In genomic region chr17:78924481-78925151, GRCh38 we compare ENCODE assay signal across 9 cellular contexts. TPM values are rescaled to one million over a fixed set of nuclear protein-coding genes. Genes with fewer than 3 reads are reported as not detected.
DNase-seq lines count a peak whose midpoint lies in the region; ATAC-seq and TF ChIP-seq lines count a peak whose summit lies in the region.
"Had no signal": no experiment of that assay in that cellular context is flagged by ENCODE, and none has a peak within 500 bp of the region (broad histone marks: within the 10 kb centered on the region; RNA-seq: fewer than 3 reads in every experiment).

No MANE protein-coding gene starts in this region.

- H3K36me3 ChIP-seq in ascending aorta (no peaks in the 10 kb centered on the region), subcutaneous abdominal adipose tissue (ENCODE audit: control insufficient read depth in 5 of 5, insufficient read depth in 5 of 5, low read length in 5 of 5) (peaks cover 0 to 2% (median 0%) of the 10 kb centered on the region in 5 donors)

- H3K9ac ChIP-seq in subcutaneous abdominal adipose tissue (ENCODE audit: low read length in 5 of 5): peak overlapping the region in 4 of 5 donors; percentile 66 to 88 (median 74)

- DNase-seq in stimulated activated CD4-positive, alpha-beta T cell treated with anti-CD3 and anti-CD28 coated beads, Interleukin-15, amount 100 ng/mL, for 24 hours: peak; percentile 23
- no peak for DNase-seq in stimulated activated CD4-positive, alpha-beta T cell treated with anti-CD3 and anti-CD28 coated beads, Interleukin-2, amount 100 ng/mL, for 48 hours
- DNase-seq in ascending aorta (ENCODE audit: low spot score in 2 of 2): no peak
- DNase-seq in islet precursor cell: peak; percentile 79
- DNase-seq in activated gamma-delta T cell (lab: John Stamatoyannopoulos, UW): no peak
- no peak for DNase-seq in NAMALWA (ENCODE audit: low spot score)

- H3K27me3 ChIP-seq in ascending aorta (no peaks in the 10 kb centered on the region), subcutaneous abdominal adipose tissue (ENCODE audit: control insufficient read depth in 5 of 5, insufficient read depth in 4 of 5, low read length in 5 of 5) (no peaks in the 10 kb centered on the region)

- no peak for ATAC-seq in GM18498 (IDR thresholded peaks at IDR 0.05; ENCODE audit: unreplicated experiment)

- no peaks in the 10 kb centered on the region for H3K9me3 ChIP-seq in ascending aorta
- no peaks in the 10 kb centered on the region for H3K9me3 ChIP-seq in subcutaneous abdominal adipose tissue (ENCODE audit: control insufficient read depth in 5 of 5, low read length in 5 of 5)

- peak overlapping the region; percentile 94 to 98 for H3K4me3 ChIP-seq in ascending aorta
- H3K4me3 ChIP-seq in subcutaneous abdominal adipose tissue (ENCODE audit: low read depth in 1 of 5, low read length in 5 of 5): peak overlapping the region; percentile 60 to 88 (median 74)
- H3K4me3 ChIP-seq: GM12878 had no signal

- intact Hi-C loops in ascending aorta (cut with DNase I): loop anchor here (1.0 to 2.0 kb wide), 6 partner anchors 10 to 84 kb away; partner anchors contain the start of gene USP36

- peak overlapping the region; percentile 82 to 96 for H3K27ac ChIP-seq in ascending aorta
- peak overlapping the region; percentile 81 for H3K27ac ChIP-seq in subcutaneous abdominal adipose tissue (ENCODE audit: low read depth, low read length)

- no peak for TF ChIP-seq CTCF in ascending aorta (IDR thresholded peaks at IDR 0.05)

- H3K4me1 ChIP-seq in ascending aorta: peaks cover 25 to 61% of the 10 kb centered on the region in 2 donors
- H3K4me1 ChIP-seq in subcutaneous abdominal adipose tissue (ENCODE audit: control insufficient read depth in 5 of 5, insufficient read depth in 5 of 5, low read length in 5 of 5): peaks cover 14 to 56% (median 50%) of the 10 kb centered on the region in 5 donors

RNA-seq across cellular contexts. Expression of gene TIMP2, which starts 0.6 kb away (rescaled TPM):
- 278 TPM for total RNA-seq in ascending aorta

RNA-seq across cellular contexts. Expression of gene CEP295NL, which starts 21.6 kb away (rescaled TPM):
- total RNA-seq in ascending aorta: 10.7 TPM
- total RNA-seq: GM12878 had no signal

RNA-seq across cellular contexts. Expression of gene LGALS3BP, which starts 55.1 kb away (rescaled TPM):
- 365 TPM for total RNA-seq in ascending aorta

Comparison
In these comparisons a context has a peak if more than half of its experiments do, and no peak if none do; other contexts are left out.
1. DNase-seq: peak in stimulated activated CD4-positive, alpha-beta T cell treated with anti-CD3 and anti-CD28 coated beads, Interleukin-15, amount 100 ng/mL, for 24 hours (single experiment) and islet precursor cell (single experiment); none in stimulated activated CD4-positive, alpha-beta T cell treated with anti-CD3 and anti-CD28 coated beads, Interleukin-2, amount 100 ng/mL, for 48 hours (0 of 2), ascending aorta (0 of 2), activated gamma-delta T cell (single experiment) and NAMALWA (single experiment).